Comparison of ENCODE assay signal across 1 cellular context in genomic region chr15:23713874-23714656, GRCh38. TPM values are rescaled to one million over a fixed set of nuclear protein-coding genes. Genes with fewer than 3 reads are reported as not detected.
"Had no signal": no experiment of that assay in that cellular context is flagged by ENCODE, and none has a peak within 500 bp of the region (broad histone marks: within the 10 kb centered on the region; RNA-seq: fewer than 3 reads in every experiment).

No MANE protein-coding gene starts in this region.

RNA-seq across cellular contexts. Expression of gene NDN, which starts 27.0 kb away (rescaled TPM):
- total RNA-seq: T-helper 17 cell had no signal
